27 cellular contexts compared by ENCODE assay signal in the genomic region with DNA sequence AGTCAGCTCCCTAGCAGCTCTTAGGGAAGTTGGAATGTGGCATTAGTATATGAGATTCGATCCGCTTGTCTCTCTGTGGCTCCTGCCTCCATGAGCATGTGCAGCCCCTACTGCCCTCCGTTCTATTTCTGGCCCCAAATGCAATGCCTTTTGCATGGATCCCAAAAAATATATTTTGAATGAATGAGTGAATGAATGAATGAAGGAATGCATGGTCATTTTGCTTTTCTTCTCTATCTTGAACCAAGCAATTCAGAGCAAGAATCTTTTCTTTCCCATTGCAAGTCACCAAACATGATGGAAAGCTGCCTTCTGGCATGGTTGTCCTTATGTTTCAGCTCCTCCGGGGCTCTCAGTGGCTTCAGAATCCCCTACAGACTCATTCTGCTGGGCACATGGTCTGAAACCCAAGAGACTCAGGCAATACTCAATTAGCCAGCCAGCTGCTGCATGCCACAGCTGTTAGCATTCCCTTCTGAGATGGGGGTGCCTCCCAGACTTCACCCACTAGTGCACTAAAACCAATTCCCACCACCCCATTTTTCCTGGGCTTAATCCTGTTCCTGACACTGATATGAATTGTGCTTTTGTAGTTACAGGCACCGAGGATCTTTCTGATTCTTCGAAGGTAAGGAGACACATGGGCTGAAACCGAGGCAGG. TPM values are rescaled to one million over a fixed set of nuclear protein-coding genes. Genes with fewer than 3 reads are reported as not detected.
"Had no signal": no experiment of that assay in that cellular context is flagged by ENCODE, and none has a peak within 500 bp of the region (broad histone marks: within the 10 kb centered on the region; RNA-seq: fewer than 3 reads in every experiment).

No MANE protein-coding gene starts in this region.

- ATAC-seq: activated CD8-positive, alpha-beta T cell treated with anti-CD3 and anti-CD28 coated beads for 36 hours; activated T-cell treated with anti-CD3 and anti-CD28 coated beads, Interleukin-2, amount 50 U/mL, for 72 hours; PC-3; T-cell had no signal

- DNase-seq: activated CD4-positive, alpha-beta T cell treated with anti-CD3 and anti-CD28 coated beads, Interleukin-2, amount 50 U/mL, for 1 hour; activated CD4-positive, CD25-positive, alpha-beta regulatory T cell; activated CD8-positive, alpha-beta memory T cell treated with anti-CD3 and anti-CD28 coated beads, Interleukin-2, amount 50 U/mL, for 4 hours; activated CD8-positive, alpha-beta T cell treated with anti-CD3 and anti-CD28 coated beads for 36 hours; activated gamma-delta T cell treated with Interleukin-2 at 50 U/mL for 16 hours; activated naive CD4-positive, alpha-beta T cell treated with anti-CD3 and anti-CD28 coated beads, Interleukin-2, amount 10 ng/mL, durations not matched to agents 7 days and 5 days; activated naive CD8-positive, alpha-beta T cell treated with anti-CD3 and anti-CD28 coated beads for 36 hours; activated T-cell treated with anti-CD3 and anti-CD28 coated beads, Interleukin-2, amount 50 U/mL, for 72 hours; IMR-90; KG1; NCI-H1048; NCI-H146; NCI-H187 treated with DMSO at 0.1 percent for 48 hours; NCI-H2081 treated with DMSO at 0.1 percent for 48 hours; NCI-H226; NCI-H510A; NCI-H526 treated with DMSO at 0.1 percent for 48 hours; PC-3; SHP77; T-cell; T-helper 2 cell; T1000 had no signal

- H3K36me3 Mint-ChIP-seq: activated naive CD4-positive, alpha-beta T cell treated with anti-CD3 and anti-CD28 coated beads, Interleukin-2, amount 10 ng/mL, durations not matched to agents 7 days and 5 days; activated naive CD8-positive, alpha-beta T cell treated with anti-CD3 and anti-CD28 coated beads for 36 hours; T-cell had no signal

- H3K27ac Mint-ChIP-seq: activated CD8-positive, alpha-beta T cell treated with anti-CD3 and anti-CD28 coated beads for 36 hours; activated naive CD4-positive, alpha-beta T cell treated with anti-CD3 and anti-CD28 coated beads, Interleukin-2, amount 10 ng/mL, durations not matched to agents 7 days and 5 days; activated naive CD8-positive, alpha-beta T cell treated with anti-CD3 and anti-CD28 coated beads for 36 hours; activated T-cell treated with anti-CD3 and anti-CD28 coated beads, Interleukin-2, amount 50 U/mL, for 72 hours; activated T-helper 2 cell treated with anti-CD3 and anti-CD28 coated beads, Interferon-gamma antibody, Interleukin-2, Interleukin-4, amounts not matched to agents 10 μg/mL and 5 μg/mL and 100 μg/mL, durations not matched to agents 14 hours and 24 hours and 36 hours; T-cell had no signal

- H3K4me1 Mint-ChIP-seq: activated naive CD4-positive, alpha-beta T cell treated with anti-CD3 and anti-CD28 coated beads, Interleukin-2, amount 10 ng/mL, durations not matched to agents 7 days and 5 days; activated naive CD8-positive, alpha-beta T cell treated with anti-CD3 and anti-CD28 coated beads for 36 hours; T-cell had no signal

- H3K27me3 Mint-ChIP-seq: activated CD8-positive, alpha-beta T cell treated with anti-CD3 and anti-CD28 coated beads for 36 hours; activated naive CD4-positive, alpha-beta T cell treated with anti-CD3 and anti-CD28 coated beads, Interleukin-2, amount 10 ng/mL, durations not matched to agents 7 days and 5 days; activated naive CD8-positive, alpha-beta T cell treated with anti-CD3 and anti-CD28 coated beads for 36 hours had no signal

- H3K9me3 Mint-ChIP-seq: activated CD8-positive, alpha-beta T cell treated with anti-CD3 and anti-CD28 coated beads for 36 hours; activated naive CD4-positive, alpha-beta T cell treated with anti-CD3 and anti-CD28 coated beads, Interleukin-2, amount 10 ng/mL, durations not matched to agents 7 days and 5 days; activated naive CD8-positive, alpha-beta T cell treated with anti-CD3 and anti-CD28 coated beads for 36 hours; activated T-cell treated with anti-CD3 and anti-CD28 coated beads, Interleukin-2, amount 50 U/mL, for 72 hours; activated T-helper 2 cell treated with anti-CD3 and anti-CD28 coated beads, Interferon-gamma antibody, Interleukin-2, Interleukin-4, amounts not matched to agents 10 μg/mL and 5 μg/mL and 100 μg/mL, durations not matched to agents 14 hours and 24 hours and 36 hours; T-cell had no signal

- H3K4me3 Mint-ChIP-seq: activated CD8-positive, alpha-beta T cell treated with anti-CD3 and anti-CD28 coated beads for 36 hours; activated naive CD4-positive, alpha-beta T cell treated with anti-CD3 and anti-CD28 coated beads, Interleukin-2, amount 10 ng/mL, durations not matched to agents 7 days and 5 days; activated naive CD8-positive, alpha-beta T cell treated with anti-CD3 and anti-CD28 coated beads for 36 hours; activated T-cell treated with anti-CD3 and anti-CD28 coated beads, Interleukin-2, amount 50 U/mL, for 72 hours; T-cell had no signal

RNA-seq across cellular contexts. Expression of a gene that starts 2.6 kb away (rescaled TPM):
- total RNA-seq: activated CD8-positive, alpha-beta T cell treated with anti-CD3 and anti-CD28 coated beads for 36 hours; activated naive CD8-positive, alpha-beta T cell treated with anti-CD3 and anti-CD28 coated beads for 36 hours; activated T-cell treated with anti-CD3 and anti-CD28 coated beads, Interleukin-2, amount 50 U/mL, for 72 hours; activated T-helper 2 cell treated with anti-CD3 and anti-CD28 coated beads, Interferon-gamma antibody, Interleukin-2, Interleukin-4, amounts not matched to agents 10 μg/mL and 5 μg/mL and 100 μg/mL, durations not matched to agents 14 hours and 24 hours and 36 hours; cardiac septum; IMR-90; LHCN-M2; M059J; SK-MEL-5; T-cell had no signal
- polyA plus RNA-seq: IMR-90 had no signal
